ENCODE assay signal across 14 cellular contexts in genomic region chr20:51889466-51889865, GRCh38.
"Had no signal": no experiment of that assay in that cellular context is flagged by ENCODE, and none has a peak within 500 bp of the region (broad histone marks: within the 10 kb centered on the region; RNA-seq: fewer than 3 reads in every experiment).

No MANE protein-coding gene starts in this region.

- H3K4me1 ChIP-seq: body of pancreas, colonic mucosa, esophagus muscularis mucosa had no signal

- DNase-seq: activated B cell treated with CpG ODN at 0.5 μM for 24 hours; activated CD4-positive, alpha-beta T cell treated with anti-CD3 and anti-CD28 coated beads, Interleukin-2, amount 10 ng/mL, durations not matched to agents 7 days and 5 days; activated CD8-positive, alpha-beta memory T cell treated with anti-CD3 and anti-CD28 coated beads for 24 hours; activated gamma-delta T cell treated with Interleukin-2 at 50 U/mL for 16 hours; activated naive CD8-positive, alpha-beta T cell treated with anti-CD3 and anti-CD28 coated beads for 36 hours; amygdala; body of pancreas; caudate nucleus; colonic mucosa; posterior cingulate gyrus had no signal

- ATAC-seq: body of pancreas; stimulated activated effector memory CD8-positive, alpha-beta T cell treated with anti-CD3 and anti-CD28 coated beads, Interleukin-12 subunit alpha, Interleukin-12 subunit beta, amount 100 ng/mL, for 72 hours had no signal

- H3K27ac Mint-ChIP-seq: activated B cell treated with CpG ODN at 0.5 μM for 24 hours; activated CD4-positive, alpha-beta T cell treated with anti-CD3 and anti-CD28 coated beads, Interleukin-2, amount 10 ng/mL, durations not matched to agents 7 days and 5 days; activated naive CD8-positive, alpha-beta T cell treated with anti-CD3 and anti-CD28 coated beads for 36 hours; stimulated activated effector memory CD8-positive, alpha-beta T cell treated with anti-CD3 and anti-CD28 coated beads, Interleukin-12 subunit alpha, Interleukin-12 subunit beta, amount 100 ng/mL, for 72 hours had no signal

- H3K36me3 Mint-ChIP-seq: activated naive CD8-positive, alpha-beta T cell treated with anti-CD3 and anti-CD28 coated beads for 36 hours; stimulated activated effector memory CD8-positive, alpha-beta T cell treated with anti-CD3 and anti-CD28 coated beads, Interleukin-12 subunit alpha, Interleukin-12 subunit beta, amount 100 ng/mL, for 72 hours had no signal

- H3K9me3 Mint-ChIP-seq: activated B cell treated with CpG ODN at 0.5 μM for 24 hours; activated CD4-positive, alpha-beta T cell treated with anti-CD3 and anti-CD28 coated beads, Interleukin-2, amount 10 ng/mL, durations not matched to agents 7 days and 5 days; activated naive CD8-positive, alpha-beta T cell treated with anti-CD3 and anti-CD28 coated beads for 36 hours; stimulated activated effector memory CD8-positive, alpha-beta T cell treated with anti-CD3 and anti-CD28 coated beads, Interleukin-12 subunit alpha, Interleukin-12 subunit beta, amount 100 ng/mL, for 72 hours had no signal

- H3K36me3 ChIP-seq: colonic mucosa, esophagus muscularis mucosa, neutrophil, thoracic aorta had no signal

- H3K4me1 Mint-ChIP-seq: activated B cell treated with CpG ODN at 0.5 μM for 24 hours; activated CD4-positive, alpha-beta T cell treated with anti-CD3 and anti-CD28 coated beads, Interleukin-2, amount 10 ng/mL, durations not matched to agents 7 days and 5 days; activated naive CD8-positive, alpha-beta T cell treated with anti-CD3 and anti-CD28 coated beads for 36 hours; stimulated activated effector memory CD8-positive, alpha-beta T cell treated with anti-CD3 and anti-CD28 coated beads, Interleukin-12 subunit alpha, Interleukin-12 subunit beta, amount 100 ng/mL, for 72 hours had no signal

- H3K4me3 ChIP-seq: body of pancreas, colonic mucosa, esophagus muscularis mucosa, thoracic aorta had no signal

- H3K27ac ChIP-seq: body of pancreas, colonic mucosa, esophagus muscularis mucosa, neutrophil, thoracic aorta had no signal

- H3K27me3 Mint-ChIP-seq: activated naive CD8-positive, alpha-beta T cell treated with anti-CD3 and anti-CD28 coated beads for 36 hours had no signal

- H3K27me3 ChIP-seq: body of pancreas, colonic mucosa had no signal

- H3K9me3 ChIP-seq: body of pancreas, colonic mucosa, esophagus muscularis mucosa, neutrophil, thoracic aorta had no signal

- H3K4me3 Mint-ChIP-seq: activated B cell treated with CpG ODN at 0.5 μM for 24 hours; activated CD4-positive, alpha-beta T cell treated with anti-CD3 and anti-CD28 coated beads, Interleukin-2, amount 10 ng/mL, durations not matched to agents 7 days and 5 days; activated naive CD8-positive, alpha-beta T cell treated with anti-CD3 and anti-CD28 coated beads for 36 hours; stimulated activated effector memory CD8-positive, alpha-beta T cell treated with anti-CD3 and anti-CD28 coated beads, Interleukin-12 subunit alpha, Interleukin-12 subunit beta, amount 100 ng/mL, for 72 hours had no signal
